10 cellular contexts compared by ENCODE assay signal in the genomic region with DNA sequence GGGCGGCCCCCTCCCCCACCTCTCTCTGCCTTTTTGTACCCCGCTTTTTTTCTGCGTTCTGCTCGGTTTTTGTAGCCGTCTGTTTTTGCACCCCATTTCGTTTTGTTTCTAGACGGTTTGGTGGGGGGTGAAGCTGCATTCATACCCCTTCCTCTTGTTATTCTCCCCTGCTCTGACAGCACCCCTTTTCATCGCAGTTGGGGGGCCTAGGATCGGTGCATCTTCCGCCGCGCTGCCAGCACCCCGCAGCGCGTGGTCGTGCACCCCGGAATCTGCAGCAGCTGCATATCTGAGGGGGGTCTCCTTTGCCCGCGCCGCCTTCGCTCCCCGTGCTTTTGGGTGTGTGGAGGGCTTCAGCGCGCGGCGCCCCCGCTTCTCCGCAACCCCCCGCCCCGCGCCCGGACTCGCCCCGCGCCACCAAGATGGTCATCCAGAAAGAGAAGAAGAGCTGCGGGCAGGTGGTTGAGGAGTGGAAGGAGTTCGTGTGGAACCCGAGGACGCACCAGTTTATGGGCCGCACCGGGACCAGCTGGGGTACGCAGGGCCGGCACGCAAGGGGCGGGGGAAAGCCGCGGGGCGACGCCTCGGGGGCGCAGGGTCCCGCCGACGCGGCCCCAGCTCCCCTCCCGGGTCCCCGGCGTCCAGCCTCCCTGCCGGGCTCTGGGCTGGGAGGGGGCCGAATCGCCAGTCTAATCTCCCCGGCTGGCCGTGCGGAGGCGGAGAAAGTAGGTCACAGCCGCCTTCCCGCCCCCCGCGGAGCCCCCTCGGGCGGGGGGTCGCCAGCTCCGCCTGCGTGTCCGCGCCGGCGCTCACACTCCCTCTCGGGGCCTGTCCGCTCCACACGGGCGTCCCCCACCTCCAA. TPM values are rescaled to one million over a fixed set of nuclear protein-coding genes. Genes with fewer than 3 reads are reported as not detected.
A peak's percentile ranks its signal among the peaks of the same experiment; 100 is the strongest.
DNase-seq lines count a peak whose midpoint lies in the region; ATAC-seq and TF ChIP-seq lines count a peak whose summit lies in the region.
"Had no signal": no experiment of that assay in that cellular context is flagged by ENCODE, and none has a peak within 500 bp of the region (broad histone marks: within the 10 kb centered on the region; RNA-seq: fewer than 3 reads in every experiment).

No MANE protein-coding gene starts in this region.

- no peaks in the 10 kb centered on the region for H3K9me2 ChIP-seq in hepatocyte (replicated peaks; ENCODE audit: insufficient read depth)

- ATAC-seq in GM21390 (IDR thresholded peaks at IDR 0.05; ENCODE audit: unreplicated experiment) (no peak), HG02678 (IDR thresholded peaks at IDR 0.05; ENCODE audit: unreplicated experiment) (no peak)

- H3K4me2 ChIP-seq in hepatocyte (peak overlapping the region; percentile 99), skeletal muscle satellite cell (ENCODE audit: low read length) (peak overlapping the region; percentile 81)

- peak overlapping the region; percentile 60 for H3K4me3 ChIP-seq in H7 (ENCODE audit: insufficient read depth, low read depth, low read length)
- H3K4me3 ChIP-seq in hepatocyte: peak overlapping the region; percentile 47
- peak overlapping the region; percentile 58 for H3K4me3 ChIP-seq in skeletal muscle satellite cell (ENCODE audit: low read length)

- H2AFZ ChIP-seq in hepatocyte: peak overlapping the region; percentile 55

- H3K9ac ChIP-seq in skeletal muscle satellite cell (ENCODE audit: low read depth, low read length): no peak overlapping the region

- H3K4me3 Mint-ChIP-seq in activated T-helper 1 cell treated with anti-CD3 and anti-CD28 coated beads, Interleukin-12 subunit alpha, Interleukin-12 subunit beta, Interleukin-2, Interleukin-4 antibody, amounts not matched to agents 30 ng/mL and 10 ng/mL and 1 ng/mL, durations not matched to agents 14 hours and 24 hours and 36 hours: peak overlapping the region; percentile 78

- H4K20me1 ChIP-seq in hepatocyte (ENCODE audit: insufficient read depth, poor library complexity, severe bottlenecking): no peaks in the 10 kb centered on the region

- intact Hi-C loops in activated T-helper 1 cell treated with anti-CD3 and anti-CD28 coated beads, Interleukin-12 subunit alpha, Interleukin-12 subunit beta, Interleukin-2, Interleukin-4 antibody, amounts not matched to agents 30 ng/mL and 10 ng/mL and 1 ng/mL, durations not matched to agents 14 hours and 24 hours and 36 hours (cut with micrococcal nuclease): no loop called here

- H3K9me3 ChIP-seq in hepatocyte (ENCODE audit: low read depth) (no peaks in the 10 kb centered on the region), skeletal muscle satellite cell (replicated peaks; ENCODE audit: low read length) (no peaks in the 10 kb centered on the region)

- peak; percentile 89 for DNase-seq in H7
- DNase-seq in activated T-helper 1 cell treated with anti-CD3 and anti-CD28 coated beads, Interleukin-12 subunit alpha, Interleukin-12 subunit beta, Interleukin-2, Interleukin-4 antibody, amounts not matched to agents 30 ng/mL and 10 ng/mL and 1 ng/mL, durations not matched to agents 14 hours and 24 hours and 36 hours (ENCODE audit: low spot score): no peak
- DNase-seq in hepatocyte (ENCODE audit: low spot score): peak; percentile 55
- no peak for DNase-seq in activated gamma-delta T cell treated with Interleukin-2 at 50 U/mL for 16 hours
- DNase-seq in stimulated activated CD8-positive, alpha-beta memory T cell treated with anti-CD3 and anti-CD28 coated beads, Interleukin-4, amount 100 ng/mL, for 48 hours: no peak

- H3K27ac Mint-ChIP-seq in activated T-helper 1 cell treated with anti-CD3 and anti-CD28 coated beads, Interleukin-12 subunit alpha, Interleukin-12 subunit beta, Interleukin-2, Interleukin-4 antibody, amounts not matched to agents 30 ng/mL and 10 ng/mL and 1 ng/mL, durations not matched to agents 14 hours and 24 hours and 36 hours: no peak overlapping the region

- peaks cover 53% of the 10 kb centered on the region for H3K27me3 Mint-ChIP-seq in activated T-helper 1 cell treated with anti-CD3 and anti-CD28 coated beads, Interleukin-12 subunit alpha, Interleukin-12 subunit beta, Interleukin-2, Interleukin-4 antibody, amounts not matched to agents 30 ng/mL and 10 ng/mL and 1 ng/mL, durations not matched to agents 14 hours and 24 hours and 36 hours (ENCODE audit: insufficient read depth)

- no peaks in the 10 kb centered on the region for H3K36me3 Mint-ChIP-seq in activated T-helper 1 cell treated with anti-CD3 and anti-CD28 coated beads, Interleukin-12 subunit alpha, Interleukin-12 subunit beta, Interleukin-2, Interleukin-4 antibody, amounts not matched to agents 30 ng/mL and 10 ng/mL and 1 ng/mL, durations not matched to agents 14 hours and 24 hours and 36 hours (ENCODE audit: low read depth)

- H3K36me3 ChIP-seq in H7 (replicated peaks; ENCODE audit: control insufficient read depth, insufficient read depth, low read length): no peaks in the 10 kb centered on the region; the same call in 1 of the 2 replicates
- no peaks in the 10 kb centered on the region for H3K36me3 ChIP-seq in hepatocyte (replicated peaks; ENCODE audit: insufficient read depth, low read depth)
- H3K36me3 ChIP-seq in skeletal muscle satellite cell (ENCODE audit: insufficient read depth, low read length): no peaks in the 10 kb centered on the region

- H3K79me2 ChIP-seq in hepatocyte: no peaks in the 10 kb centered on the region

- H3K4me1 ChIP-seq in hepatocyte (ENCODE audit: insufficient read depth) (peaks cover 5% of the 10 kb centered on the region), skeletal muscle satellite cell (ENCODE audit: control insufficient read depth, insufficient read depth, low read length) (peaks cover 17% of the 10 kb centered on the region)

- H3K27me3 ChIP-seq in H7 (ENCODE audit: control insufficient read depth, insufficient read depth, low read length) (peaks cover 28% of the 10 kb centered on the region), hepatocyte (peaks cover 33% of the 10 kb centered on the region), skeletal muscle satellite cell (ENCODE audit: control insufficient read depth, insufficient read depth, low read length) (peaks cover 59% of the 10 kb centered on the region)

- no peak for TF ChIP-seq CTCF in hepatocyte (IDR thresholded peaks at IDR 0.05; ENCODE audit: poor library complexity)

- WGBS in hepatocyte (ENCODE audit: low lambda C conversion rate, missing lambda C conversion rate): 1% methylated on average over 41 of the region's 82 CpGs

- no peak overlapping the region for H3K27ac ChIP-seq in hepatocyte
- H3K27ac ChIP-seq: HL-60 had no signal

- H3K9me3 Mint-ChIP-seq in activated T-helper 1 cell treated with anti-CD3 and anti-CD28 coated beads, Interleukin-12 subunit alpha, Interleukin-12 subunit beta, Interleukin-2, Interleukin-4 antibody, amounts not matched to agents 30 ng/mL and 10 ng/mL and 1 ng/mL, durations not matched to agents 14 hours and 24 hours and 36 hours: no peaks in the 10 kb centered on the region

- H3K4me1 Mint-ChIP-seq in activated T-helper 1 cell treated with anti-CD3 and anti-CD28 coated beads, Interleukin-12 subunit alpha, Interleukin-12 subunit beta, Interleukin-2, Interleukin-4 antibody, amounts not matched to agents 30 ng/mL and 10 ng/mL and 1 ng/mL, durations not matched to agents 14 hours and 24 hours and 36 hours (ENCODE audit: low read depth): peaks cover 11% of the 10 kb centered on the region

RNA-seq across cellular contexts. Expression of gene ATP1B2, which starts 0.6 kb away (rescaled TPM):
- total RNA-seq in H7 (2014; rRNA removed; shearing (Covaris generic)): 1.6 and 7.0 TPM in 2 replicates
- 0.54 TPM in 2 replicates for total RNA-seq in activated T-helper 1 cell treated with anti-CD3 and anti-CD28 coated beads, Interleukin-12 subunit alpha, Interleukin-12 subunit beta, Interleukin-2, Interleukin-4 antibody, amounts not matched to agents 30 ng/mL and 10 ng/mL and 1 ng/mL, durations not matched to agents 14 hours and 24 hours and 36 hours
- total RNA-seq in hepatocyte: 0.04 and 0.23 TPM in 2 replicates
- polyA plus RNA-seq in hepatocyte: 2.2 and 2.5 TPM in 2 replicates
- not detected in 2 replicates for total RNA-seq in skeletal muscle satellite cell (2012; rRNA removed)
- total RNA-seq: bronchial epithelial cell had no signal

RNA-seq across cellular contexts. Expression of gene SHBG, which starts 21.4 kb away (rescaled TPM):
- 0.35 and 1.5 TPM in 2 replicates for total RNA-seq in H7 (2014; rRNA removed; shearing (Covaris generic))
- 0.20 TPM in 1 of 2 replicates, not detected in the other for total RNA-seq in activated T-helper 1 cell treated with anti-CD3 and anti-CD28 coated beads, Interleukin-12 subunit alpha, Interleukin-12 subunit beta, Interleukin-2, Interleukin-4 antibody, amounts not matched to agents 30 ng/mL and 10 ng/mL and 1 ng/mL, durations not matched to agents 14 hours and 24 hours and 36 hours
- total RNA-seq in hepatocyte: 6.1 and 9.0 TPM in 2 replicates
- 5.3 and 10.0 TPM in 2 replicates for polyA plus RNA-seq in hepatocyte
- total RNA-seq in skeletal muscle satellite cell (2012; rRNA removed): 0.66 and 1.3 TPM in 2 replicates
- total RNA-seq: bronchial epithelial cell had no signal

RNA-seq across cellular contexts. Expression of gene SAT2, which starts 23.7 kb away (rescaled TPM):
- 45.5 and 55.8 TPM in 2 replicates for total RNA-seq in H7 (2014; rRNA removed; shearing (Covaris generic))
- total RNA-seq in activated T-helper 1 cell treated with anti-CD3 and anti-CD28 coated beads, Interleukin-12 subunit alpha, Interleukin-12 subunit beta, Interleukin-2, Interleukin-4 antibody, amounts not matched to agents 30 ng/mL and 10 ng/mL and 1 ng/mL, durations not matched to agents 14 hours and 24 hours and 36 hours: 23.8 and 24.0 TPM in 2 replicates
- 114 and 130 TPM in 2 replicates for total RNA-seq in hepatocyte
- 128 and 138 TPM in 2 replicates for polyA plus RNA-seq in hepatocyte
- total RNA-seq in skeletal muscle satellite cell (2012; rRNA removed): 24.9 and 33.5 TPM in 2 replicates

RNA-seq across cellular contexts. Expression of gene TP53, which starts 36.0 kb away (rescaled TPM):
- total RNA-seq in H7 (2014; rRNA removed; shearing (Covaris generic)): 97.5 and 99.4 TPM in 2 replicates
- total RNA-seq in activated T-helper 1 cell treated with anti-CD3 and anti-CD28 coated beads, Interleukin-12 subunit alpha, Interleukin-12 subunit beta, Interleukin-2, Interleukin-4 antibody, amounts not matched to agents 30 ng/mL and 10 ng/mL and 1 ng/mL, durations not matched to agents 14 hours and 24 hours and 36 hours: 172 and 179 TPM in 2 replicates
- 24.2 and 29.6 TPM in 2 replicates for total RNA-seq in hepatocyte
- 26.9 and 31.7 TPM in 2 replicates for polyA plus RNA-seq in hepatocyte
- total RNA-seq in skeletal muscle satellite cell (2012; rRNA removed): 21.2 and 21.5 TPM in 2 replicates

RNA-seq across cellular contexts. Expression of gene FXR2, which starts 36.6 kb away (rescaled TPM):
- total RNA-seq in H7 (2014; rRNA removed; shearing (Covaris generic)): 49.0 and 52.0 TPM in 2 replicates
- total RNA-seq in activated T-helper 1 cell treated with anti-CD3 and anti-CD28 coated beads, Interleukin-12 subunit alpha, Interleukin-12 subunit beta, Interleukin-2, Interleukin-4 antibody, amounts not matched to agents 30 ng/mL and 10 ng/mL and 1 ng/mL, durations not matched to agents 14 hours and 24 hours and 36 hours: 59.5 and 63.6 TPM in 2 replicates
- 33.0 and 33.7 TPM in 2 replicates for total RNA-seq in hepatocyte
- 33.8 and 41.6 TPM in 2 replicates for polyA plus RNA-seq in hepatocyte
- 29.4 and 33.4 TPM in 2 replicates for total RNA-seq in skeletal muscle satellite cell (2012; rRNA removed)

Comparison
In these comparisons a context has a peak if more than half of its experiments do, and no peak if none do; other contexts are left out.
1. DNase-seq: peak in H7 (single experiment) and hepatocyte (single experiment); none in activated T-helper 1 cell treated with anti-CD3 and anti-CD28 coated beads, Interleukin-12 subunit alpha, Interleukin-12 subunit beta, Interleukin-2, Interleukin-4 antibody, amounts not matched to agents 30 ng/mL and 10 ng/mL and 1 ng/mL, durations not matched to agents 14 hours and 24 hours and 36 hours (single experiment), activated gamma-delta T cell treated with Interleukin-2 at 50 U/mL for 16 hours (single experiment) and stimulated activated CD8-positive, alpha-beta memory T cell treated with anti-CD3 and anti-CD28 coated beads, Interleukin-4, amount 100 ng/mL, for 48 hours (single experiment).
2. Peak in every context shown above with its lines, with median percentiles within 50 percentile points of each other: H3K4me3 ChIP-seq.